Comparison of ENCODE assay signal across 1 cellular context in genomic region chr9:137785704-137786161, GRCh38.
TF ChIP-seq lines count a peak whose summit lies in the region.

No MANE protein-coding gene starts in this region.

TF ChIP-seq in H1, 55 proteins besides CTCF, POLR2A, EP300 and RAD21 (continued from another document):
- TF ChIP-seq CEBPB (IDR thresholded peaks at IDR 0.05; ENCODE audit: low read depth, low read length) (no peak), RBBP5 (IDR thresholded peaks at IDR 0.05; ENCODE audit: borderline replicate concordance, low read depth, low read length) (no peak), SIRT6 (IDR thresholded peaks at IDR 0.05; ENCODE audit: low read length) (no peak), TAF1 (IDR thresholded peaks at IDR 0.05; ENCODE audit: low read depth, low read length) (no peak), BCL11A (IDR thresholded peaks at IDR 0.05; ENCODE audit: low read depth in 2 of 2, low read length in 2 of 2) (no peak), SP4 (IDR thresholded peaks at IDR 0.05; ENCODE audit: low read length) (no peak)
